Comparison of ENCODE assay signal across 1 cellular context in genomic region chr1:228037401-228038386, GRCh38.
TF ChIP-seq lines count a peak whose summit lies in the region.

No MANE protein-coding gene starts in this region.

TF ChIP-seq in HepG2, 621 proteins besides CTCF, POLR2A, EP300 and RAD21:
- TF ChIP-seq ZNF512B (CRISPR knock-in tag; IDR thresholded peaks at IDR 0.05; ENCODE audit: borderline replicate concordance) (no peak), ZHX2 (IDR thresholded peaks at IDR 0.05; ENCODE audit: low read depth) (no peak), ZHX2 (CRISPR knock-in tag; IDR thresholded peaks at IDR 0.05; ENCODE audit: borderline replicate concordance) (no peak), TAF1 (CRISPR knock-in tag; IDR thresholded peaks at IDR 0.05) (no peak), EED (CRISPR knock-in tag; IDR thresholded peaks at IDR 0.05) (no peak), KAT2B (IDR thresholded peaks at IDR 0.05; ENCODE audit: borderline replicate concordance, low read depth, low read length) (no peak), PRMT3 (CRISPR knock-in tag; IDR thresholded peaks at IDR 0.05; ENCODE audit: borderline replicate concordance, low read depth) (no peak), ZNF567 (CRISPR knock-in tag; IDR thresholded peaks at IDR 0.05; ENCODE audit: borderline replicate concordance) (no peak), ZNF781 (CRISPR knock-in tag; IDR thresholded peaks at IDR 0.05; ENCODE audit: borderline replicate concordance, not compliant biosample characterization) (no peak), ZNF768 (CRISPR knock-in tag; IDR thresholded peaks at IDR 0.05) (no peak), ZNF879 (CRISPR knock-in tag; IDR thresholded peaks at IDR 0.05) (no peak), ZNF546 (CRISPR knock-in tag; conservative IDR thresholded peaks at IDR 0.05) (no peak), DR1 (CRISPR knock-in tag; IDR thresholded peaks at IDR 0.05) (no peak), ZNF432 (CRISPR knock-in tag; IDR thresholded peaks at IDR 0.05; ENCODE audit: borderline replicate concordance) (no peak)
